In genomic region chr5:2741946-2742345, GRCh38 we compare ENCODE assay signal across 17 cellular contexts. TPM values are rescaled to one million over a fixed set of nuclear protein-coding genes. Genes with fewer than 3 reads are reported as not detected.
"Had no signal": no experiment of that assay in that cellular context is flagged by ENCODE, and none has a peak within 500 bp of the region (broad histone marks: within the 10 kb centered on the region; RNA-seq: fewer than 3 reads in every experiment).

No MANE protein-coding gene starts in this region.

- H2AFZ ChIP-seq: neural progenitor cell had no signal

- H3K27me3 ChIP-seq: ovary had no signal

- H3K27ac ChIP-seq: esophagus muscularis mucosa, neural progenitor cell, ovary, sigmoid colon, thoracic aorta had no signal

- H3K9ac ChIP-seq: neural progenitor cell had no signal

- DNase-seq: activated CD4-positive, alpha-beta T cell treated with anti-CD3 and anti-CD28 coated beads, Interleukin-2, amount 50 U/mL, for 1 hour; activated naive CD4-positive, alpha-beta T cell treated with Interleukin-2 at 50 U/mL for 16 hours; activated T-cell treated with anti-CD3 and anti-CD28 coated beads for 4 hours; aorta; dermis blood vessel endothelial cell; kidney glomerular epithelial cell; ovary; sigmoid colon; stimulated activated CD4-positive, alpha-beta T cell treated with anti-CD3 and anti-CD28 coated beads, Interleukin-1b, Interleukin-23, amount 100 ng/mL, for 48 hours; stimulated activated naive CD8-positive, alpha-beta T cell treated with anti-CD3 and anti-CD28 coated beads, Interleukin-15, amount 100 ng/mL, for 72 hours; SW 1271 had no signal

- H3K9me3 ChIP-seq: sigmoid colon, thoracic aorta had no signal

- ATAC-seq: stimulated activated naive CD8-positive, alpha-beta T cell treated with anti-CD3 and anti-CD28 coated beads, Interleukin-15, amount 100 ng/mL, for 72 hours had no signal

- H3K36me3 ChIP-seq: esophagus muscularis mucosa, neural progenitor cell, ovary, sigmoid colon, thoracic aorta had no signal

- H3K4me3 ChIP-seq: esophagus muscularis mucosa, neural progenitor cell, ovary, sigmoid colon, thoracic aorta had no signal

RNA-seq across cellular contexts. Expression of gene IRX2, which starts 9.5 kb away (rescaled TPM):
- total RNA-seq: activated CD8-positive, alpha-beta memory T cell treated with anti-CD3 and anti-CD28 coated beads for 36 hours; pulmonary artery endothelial cell; sigmoid colon; T-helper 2 cell treated with Interferon-gamma antibody and Interleukin-4, amounts not matched to agents 100 ng/mL and 5 ng/mL, for 36 hours had no signal
